26 cellular contexts compared by ENCODE assay signal in genomic region chr2:172572981-172573380, GRCh38.
"Had no signal": no experiment of that assay in that cellular context is flagged by ENCODE, and none has a peak within 500 bp of the region (broad histone marks: within the 10 kb centered on the region; RNA-seq: fewer than 3 reads in every experiment).

No MANE protein-coding gene starts in this region.

- ATAC-seq: activated CD8-positive, alpha-beta T cell treated with anti-CD3 and anti-CD28 coated beads, Interleukin-2, amount 10 ng/mL, durations not matched to agents 7 days and 5 days; activated naive CD8-positive, alpha-beta T cell treated with anti-CD3 and anti-CD28 coated beads, Interleukin-2, amount 50 U/mL, for 24 hours; activated T-cell treated with anti-CD3 and anti-CD28 coated beads, Interleukin-2, amount 50 U/mL, for 4 hours; gastroesophageal sphincter; heart left ventricle; left lung had no signal

- H3K4me3 ChIP-seq: esophagus muscularis mucosa, gastroesophageal sphincter, heart left ventricle, left lung, tibial artery, uterus had no signal

- H3K4me1 Mint-ChIP-seq: brain had no signal

- FAIRE-seq: kidney, TTC549 had no signal

- H3K27me3 ChIP-seq: esophagus muscularis mucosa, gastroesophageal sphincter, heart left ventricle, left lung, tibial artery, uterus had no signal

- DNase-seq: activated CD4-positive, alpha-beta T cell treated with anti-CD3 and anti-CD28 coated beads, Interleukin-2, amount 10 ng/mL, durations not matched to agents 24 days and 14 days; activated CD4-positive, CD25-positive, alpha-beta regulatory T cell; activated CD8-positive, alpha-beta T cell treated with anti-CD3 and anti-CD28 coated beads, Interleukin-2, amount 10 ng/mL, durations not matched to agents 7 days and 5 days; activated effector memory CD4-positive, alpha-beta T cell treated with Interleukin-2 at 50 U/mL for 16 hours; activated naive CD4-positive, alpha-beta T cell treated with anti-CD3 and anti-CD28 coated beads, Interleukin-2, amount 10 ng/mL, durations not matched to agents 7 days and 5 days; activated naive CD8-positive, alpha-beta T cell treated with anti-CD3 and anti-CD28 coated beads, Interleukin-2, amount 50 U/mL, for 24 hours; activated T-cell treated with anti-CD3 and anti-CD28 coated beads, Interleukin-2, amount 50 U/mL, for 4 hours; anterior cingulate cortex; cerebellar nuclear complex; cortex of kidney; effector CD4-positive, alpha-beta T cell; heart left ventricle; kidney; left lung; mammary epithelial cell; retina; stimulated activated CD4-positive, alpha-beta T cell treated with anti-CD3 and anti-CD28 coated beads, Interleukin-12 subunit alpha, Interleukin-12 subunit beta, amount 100 ng/mL, for 4 hours; stimulated activated CD4-positive, alpha-beta T cell treated with anti-CD3 and anti-CD28 coated beads, Interleukin-1b, Interleukin-23, amount 100 ng/mL, for 48 hours; stimulated activated naive CD4-positive, alpha-beta T cell treated with Interleukin-2 at 50 U/mL for 16 hours; tibial artery; uterus had no signal

- H3K27ac ChIP-seq: esophagus muscularis mucosa, gastroesophageal sphincter, heart left ventricle, left lung, tibial artery, uterus had no signal

- H3K4me3 Mint-ChIP-seq: activated CD4-positive, alpha-beta T cell treated with anti-CD3 and anti-CD28 coated beads, Interleukin-2, amount 10 ng/mL, durations not matched to agents 24 days and 14 days; activated CD8-positive, alpha-beta T cell treated with anti-CD3 and anti-CD28 coated beads, Interleukin-2, amount 10 ng/mL, durations not matched to agents 7 days and 5 days; activated naive CD4-positive, alpha-beta T cell treated with anti-CD3 and anti-CD28 coated beads, Interleukin-2, amount 10 ng/mL, durations not matched to agents 7 days and 5 days; activated naive CD8-positive, alpha-beta T cell treated with anti-CD3 and anti-CD28 coated beads, Interleukin-2, amount 50 U/mL, for 24 hours; activated T-cell treated with anti-CD3 and anti-CD28 coated beads, Interleukin-2, amount 50 U/mL, for 4 hours; brain; T-helper 2 cell treated with Interferon-gamma antibody and Interleukin-4, amounts not matched to agents 5 μg/mL and 100 μg/mL, for 36 hours had no signal

- H3K27ac Mint-ChIP-seq: activated CD4-positive, alpha-beta T cell treated with anti-CD3 and anti-CD28 coated beads, Interleukin-2, amount 10 ng/mL, durations not matched to agents 24 days and 14 days; activated CD8-positive, alpha-beta T cell treated with anti-CD3 and anti-CD28 coated beads, Interleukin-2, amount 10 ng/mL, durations not matched to agents 7 days and 5 days; activated naive CD4-positive, alpha-beta T cell treated with anti-CD3 and anti-CD28 coated beads, Interleukin-2, amount 10 ng/mL, durations not matched to agents 7 days and 5 days; activated naive CD8-positive, alpha-beta T cell treated with anti-CD3 and anti-CD28 coated beads, Interleukin-2, amount 50 U/mL, for 24 hours; brain; T-helper 2 cell treated with Interferon-gamma antibody and Interleukin-4, amounts not matched to agents 5 μg/mL and 100 μg/mL, for 36 hours had no signal

- H3K4me1 ChIP-seq: esophagus muscularis mucosa, gastroesophageal sphincter, heart left ventricle, left lung, tibial artery, uterus had no signal

- H3K27me3 Mint-ChIP-seq: activated CD4-positive, alpha-beta T cell treated with anti-CD3 and anti-CD28 coated beads, Interleukin-2, amount 10 ng/mL, durations not matched to agents 24 days and 14 days; activated naive CD4-positive, alpha-beta T cell treated with anti-CD3 and anti-CD28 coated beads, Interleukin-2, amount 10 ng/mL, durations not matched to agents 7 days and 5 days; activated naive CD8-positive, alpha-beta T cell treated with anti-CD3 and anti-CD28 coated beads, Interleukin-2, amount 50 U/mL, for 24 hours had no signal
